ENCODE assay signal across 1 cellular context in the genomic region with DNA sequence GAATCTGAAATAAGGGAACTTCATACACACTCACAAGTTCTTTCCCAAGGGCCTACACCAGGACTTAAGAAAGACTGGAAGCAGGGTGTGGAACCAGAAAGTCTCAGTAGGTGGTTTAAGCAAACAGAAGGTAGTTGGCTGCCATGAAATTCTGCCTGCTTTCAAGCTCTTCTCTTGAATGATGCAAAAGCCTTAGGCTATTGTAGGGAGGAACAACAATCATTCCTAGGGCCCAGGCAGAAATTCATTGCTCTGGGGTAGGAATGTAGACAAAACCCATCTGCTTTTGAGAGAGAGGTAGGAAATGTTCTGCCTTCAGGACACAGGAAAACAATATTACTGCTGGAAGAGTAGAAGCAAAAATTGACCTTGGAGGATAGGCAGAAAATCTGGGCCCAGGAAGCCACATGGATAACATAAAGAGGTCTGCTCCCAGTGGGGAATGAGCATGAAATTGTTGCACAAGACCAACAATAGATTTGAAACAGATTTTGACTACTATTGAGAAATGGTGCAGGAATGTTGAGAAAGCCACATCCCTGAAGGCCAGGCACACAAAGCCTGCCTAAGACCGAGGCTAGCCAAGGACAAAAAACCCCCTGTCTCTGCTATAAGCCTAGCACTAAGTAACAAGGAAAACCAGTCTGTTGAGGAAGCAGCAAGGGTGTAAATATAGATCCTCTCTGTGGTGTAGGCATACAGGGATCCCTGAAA.
A peak's percentile ranks its signal among the peaks of the same experiment; 100 is the strongest.
TF ChIP-seq lines count a peak whose summit lies in the region.

No MANE protein-coding gene starts in this region.

TF ChIP-seq in HepG2, 621 proteins besides CTCF, POLR2A, EP300 and RAD21 (continued from another document):
- TF ChIP-seq, protein P1, sequence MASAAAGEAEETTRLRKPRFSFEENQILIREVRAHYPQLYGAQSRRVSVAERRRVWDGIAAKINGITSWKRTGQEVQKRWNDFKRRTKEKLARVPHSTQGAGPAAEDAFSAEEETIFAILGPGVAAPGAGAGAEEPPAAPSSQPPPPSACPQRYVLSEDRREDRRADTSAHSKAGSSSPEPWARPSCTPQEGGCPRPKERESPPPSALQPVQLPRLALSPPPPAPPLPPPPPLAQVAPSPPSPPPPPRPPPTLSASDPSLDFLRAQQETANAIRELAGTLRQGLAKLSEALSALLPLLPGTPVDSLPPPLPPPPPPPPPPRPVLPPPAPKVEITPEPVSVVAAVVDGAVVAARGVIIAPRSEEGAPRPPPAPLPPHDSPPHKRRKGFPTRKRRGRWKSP (CRISPR knock-in tag; IDR thresholded peaks at IDR 0.05): peak; percentile 27; the same call in 1 of the 2 replicates
- no peak for TF ChIP-seq ZNF629 (CRISPR knock-in tag; conservative IDR thresholded peaks at IDR 0.05)
- TF ChIP-seq, protein P2, sequence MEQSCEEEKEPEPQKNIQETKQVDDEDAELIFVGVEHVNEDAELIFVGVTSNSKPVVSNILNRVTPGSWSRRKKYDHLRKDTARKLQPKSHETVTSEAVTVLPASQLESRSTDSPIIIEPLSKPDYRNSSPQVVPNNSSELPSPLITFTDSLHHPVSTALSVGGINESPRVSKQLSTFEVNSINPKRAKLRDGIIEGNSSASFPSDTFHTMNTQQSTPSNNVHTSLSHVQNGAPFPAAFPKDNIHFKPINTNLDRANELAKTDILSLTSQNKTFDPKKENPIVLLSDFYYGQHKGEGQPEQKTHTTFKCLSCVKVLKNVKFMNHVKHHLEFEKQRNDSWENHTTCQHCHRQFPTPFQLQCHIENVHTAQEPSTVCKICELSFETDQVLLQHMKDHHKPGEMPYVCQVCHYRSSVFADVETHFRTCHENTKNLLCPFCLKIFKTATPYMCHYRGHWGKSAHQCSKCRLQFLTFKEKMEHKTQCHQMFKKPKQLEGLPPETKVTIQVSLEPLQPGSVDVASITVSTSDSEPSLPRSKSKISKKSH (CRISPR knock-in tag; IDR thresholded peaks at IDR 0.05; ENCODE audit: borderline replicate concordance): no peak
- TF ChIP-seq HNRNPH1 (optimal IDR thresholded peaks at IDR 0.05; ENCODE audit: low read depth, low read length): no peak
- TF ChIP-seq, protein P3, sequence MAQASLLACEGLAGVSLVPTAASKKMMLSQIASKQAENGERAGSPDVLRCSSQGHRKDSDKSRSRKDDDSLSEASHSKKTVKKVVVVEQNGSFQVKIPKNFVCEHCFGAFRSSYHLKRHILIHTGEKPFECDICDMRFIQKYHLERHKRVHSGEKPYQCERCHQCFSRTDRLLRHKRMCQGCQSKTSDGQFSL (CRISPR knock-in tag; IDR thresholded peaks at IDR 0.05): no peak
- peak; percentile 43; the same call in 1 of the 2 replicates for TF ChIP-seq IRF2 (CRISPR knock-in tag; IDR thresholded peaks at IDR 0.05)
- no peak for TF ChIP-seq ZNF556 (CRISPR knock-in tag; IDR thresholded peaks at IDR 0.05; ENCODE audit: borderline replicate concordance)
- TF ChIP-seq ZNF747 (CRISPR knock-in tag; IDR thresholded peaks at IDR 0.05; ENCODE audit: borderline replicate concordance): no peak
- no peak for TF ChIP-seq NBN (conservative IDR thresholded peaks at IDR 0.05)
- peak; percentile 64 for TF ChIP-seq HNF4A (CRISPR knock-in tag; IDR thresholded peaks at IDR 0.05)
- TF ChIP-seq NR2F6 (IDR thresholded peaks at IDR 0.05): no peak
- no peak for TF ChIP-seq NR2F6 (CRISPR knock-in tag; IDR thresholded peaks at IDR 0.05)
- TF ChIP-seq, protein P4, sequence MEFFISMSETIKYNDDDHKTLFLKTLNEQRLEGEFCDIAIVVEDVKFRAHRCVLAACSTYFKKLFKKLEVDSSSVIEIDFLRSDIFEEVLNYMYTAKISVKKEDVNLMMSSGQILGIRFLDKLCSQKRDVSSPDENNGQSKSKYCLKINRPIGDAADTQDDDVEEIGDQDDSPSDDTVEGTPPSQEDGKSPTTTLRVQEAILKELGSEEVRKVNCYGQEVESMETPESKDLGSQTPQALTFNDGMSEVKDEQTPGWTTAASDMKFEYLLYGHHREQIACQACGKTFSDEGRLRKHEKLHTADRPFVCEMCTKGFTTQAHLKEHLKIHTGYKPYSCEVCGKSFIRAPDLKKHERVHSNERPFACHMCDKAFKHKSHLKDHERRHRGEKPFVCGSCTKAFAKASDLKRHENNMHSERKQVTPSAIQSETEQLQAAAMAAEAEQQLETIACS (CRISPR knock-in tag; IDR thresholded peaks at IDR 0.05): no peak
- no peak for TF ChIP-seq ZNF879 (CRISPR knock-in tag; IDR thresholded peaks at IDR 0.05)
TF ChIP-seq in HepG2: peak in this region for 51.
